18 cellular contexts compared by ENCODE assay signal in the genomic region with DNA sequence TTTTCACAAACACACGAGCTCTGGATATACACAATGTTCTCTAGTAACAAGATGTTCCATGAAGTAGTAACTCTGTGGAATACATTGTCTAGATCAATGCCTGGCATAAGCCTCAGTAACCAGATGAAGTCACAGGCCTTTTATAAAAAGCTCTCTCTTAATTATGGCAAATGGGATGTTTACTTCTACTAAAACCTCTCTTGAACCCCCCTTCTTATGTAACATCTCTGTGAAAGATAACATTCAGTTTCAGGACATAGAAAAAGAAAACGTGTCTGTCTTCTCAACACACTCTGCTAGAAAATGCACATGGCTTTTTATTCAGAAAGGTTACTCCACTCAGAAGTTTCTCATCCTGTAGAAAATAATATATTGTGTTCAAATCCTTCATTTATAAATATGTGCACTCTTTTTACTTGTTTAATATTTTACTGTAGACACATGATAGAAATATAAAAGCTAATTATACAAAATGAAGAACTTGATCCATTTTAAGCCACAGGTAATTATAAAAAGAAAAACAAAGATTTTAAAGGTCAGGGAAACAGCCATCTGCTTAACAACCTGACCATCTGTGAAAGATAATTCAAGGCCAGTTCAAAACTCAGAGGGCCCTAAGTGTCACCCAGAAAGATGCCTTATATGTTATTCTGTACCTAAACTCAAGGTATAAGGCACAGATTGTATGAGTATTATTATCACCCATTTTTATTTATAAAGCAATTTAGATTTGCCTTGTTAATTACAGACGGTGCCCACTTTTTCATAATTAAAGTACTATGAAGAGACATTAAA.
DNase-seq lines count a peak whose midpoint lies in the region; FAIRE-seq and TF ChIP-seq lines count a peak whose summit lies in the region.
"Had no signal": no experiment of that assay in that cellular context is flagged by ENCODE, and none has a peak within 500 bp of the region (broad histone marks: within the 10 kb centered on the region; RNA-seq: fewer than 3 reads in every experiment).

No MANE protein-coding gene starts in this region.

- no peaks in the 10 kb centered on the region for H3K36me3 Mint-ChIP-seq in CD14-positive monocyte
- H3K36me3 Mint-ChIP-seq: T-cell had no signal

- peak; percentile 89 for DNase-seq in G401 (ENCODE audit: low spot score)
- peak; percentile 73 for DNase-seq in NCI-H2171 (lab: John Stamatoyannopoulos, UW)
- DNase-seq in NCI-H82 (lab: John Stamatoyannopoulos, UW), result peak; percentile 87
- no peak for DNase-seq in SW480 (ENCODE audit: low spot score)
- no peak for DNase-seq in T-helper 2 cell
- no peak for DNase-seq in Kasumi-1 (lab: John Stamatoyannopoulos, UW)
- no peak for DNase-seq in CD14-positive monocyte (ENCODE audit: low spot score)
- DNase-seq: CD4-positive, alpha-beta T cell; H7; KBM-7; NCI-H146; NCI-H510A treated with DMSO at 0.1 percent for 48 hours; PC-9; T-cell; T1000 had no signal

- H3K4me1 Mint-ChIP-seq in CD14-positive monocyte, result no peaks in the 10 kb centered on the region
- H3K4me1 Mint-ChIP-seq: B cell, T-cell had no signal

- in situ Hi-C loops in G401 (cut with HindIII; ENCODE audit: low sequenced_read_pairs), result no loop called here

- peaks cover 0 to 4% (median 0%) of the 10 kb centered on the region in 7 donors for H3K9me3 Mint-ChIP-seq in CD14-positive monocyte

- no peak for TF ChIP-seq CTCF in CD14-positive monocyte (IDR thresholded peaks at IDR 0.05)

- no peaks in the 10 kb centered on the region for H3K27me3 Mint-ChIP-seq in CD14-positive monocyte (ENCODE audit: low read depth in 3 of 3)
- H3K27me3 Mint-ChIP-seq: B cell; CD4-positive, alpha-beta T cell; T-cell had no signal

- peak; percentile 98 for FAIRE-seq in islet of Langerhans (lab: Jason Lieb, UNC)
- FAIRE-seq: GM12892 had no signal

- H3K4me3 Mint-ChIP-seq in CD14-positive monocyte, result no peak overlapping the region
- H3K4me3 Mint-ChIP-seq: B cell; CD4-positive, alpha-beta T cell; T-cell had no signal

- H3K27ac Mint-ChIP-seq in CD14-positive monocyte, result no peak overlapping the region
- H3K27ac Mint-ChIP-seq: B cell; CD4-positive, alpha-beta T cell; T-cell had no signal

- intact Hi-C loops in CD14-positive monocyte (cut with micrococcal nuclease), result no loop called here

Comparison
In these comparisons a context has a peak if more than half of its experiments do, and no peak if none do; other contexts are left out.
1. DNase-seq: peak in G401 (single experiment), NCI-H2171 (single experiment) and NCI-H82 (single experiment); none in SW480 (single experiment), T-helper 2 cell (0 of 5), Kasumi-1 (0 of 2) and CD14-positive monocyte (single experiment).